ENCODE assay signal across 14 cellular contexts in the genomic region with DNA sequence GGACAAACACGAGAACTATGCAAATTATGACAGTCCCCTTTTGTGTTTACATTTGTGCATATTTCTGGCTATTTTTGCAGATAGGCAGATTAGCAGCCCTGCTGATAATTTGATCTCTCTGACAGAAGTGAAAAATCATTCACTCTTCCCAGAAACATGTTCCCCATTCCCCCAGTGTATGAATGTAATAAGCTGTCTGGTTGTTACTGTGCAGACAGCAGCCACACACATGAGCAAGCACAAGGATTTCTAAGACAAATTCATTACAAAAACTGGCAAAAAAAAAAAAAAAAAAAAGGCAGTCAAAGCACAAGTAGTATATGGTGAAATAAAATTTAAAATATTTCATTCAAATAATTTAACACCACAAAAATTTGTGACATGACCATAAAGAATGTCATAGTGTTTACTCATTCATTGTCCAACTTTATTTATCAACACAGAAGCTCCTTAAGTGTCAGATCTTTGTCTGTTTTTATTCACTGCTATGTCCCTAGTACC.
"Had no signal": no experiment of that assay in that cellular context is flagged by ENCODE, and none has a peak within 500 bp of the region (broad histone marks: within the 10 kb centered on the region; RNA-seq: fewer than 3 reads in every experiment).

No MANE protein-coding gene starts in this region.

- H3K4me1 Mint-ChIP-seq: activated CD8-positive, alpha-beta memory T cell treated with anti-CD3 and anti-CD28 coated beads, Interleukin-2, amount 10 ng/mL, durations not matched to agents 7 days and 5 days; activated naive CD8-positive, alpha-beta T cell treated with anti-CD3 and anti-CD28 coated beads for 36 hours had no signal

- H3K27me3 ChIP-seq: esophagus squamous epithelium, pancreas, stomach had no signal

- H3K4me1 ChIP-seq: pancreas had no signal

- H3K27ac ChIP-seq: esophagus squamous epithelium, left ventricle myocardium inferior, pancreas, stomach had no signal

- H3K9me3 ChIP-seq: pancreas had no signal

- ATAC-seq: activated CD8-positive, alpha-beta memory T cell treated with anti-CD3 and anti-CD28 coated beads, Interleukin-2, amount 10 ng/mL, durations not matched to agents 7 days and 5 days; activated T-cell treated with anti-CD3 and anti-CD28 coated beads, Interleukin-2, amount 50 U/mL, for 4 hours; pancreas had no signal

- H3K36me3 ChIP-seq: esophagus squamous epithelium, left ventricle myocardium inferior, pancreas, stomach had no signal

- FAIRE-seq: pancreas, small intestine had no signal

- H3K4me3 ChIP-seq: esophagus squamous epithelium, left ventricle myocardium inferior, pancreas, stomach had no signal

- H3K4me3 Mint-ChIP-seq: activated CD8-positive, alpha-beta memory T cell treated with anti-CD3 and anti-CD28 coated beads, Interleukin-2, amount 10 ng/mL, durations not matched to agents 7 days and 5 days; activated naive CD8-positive, alpha-beta T cell treated with anti-CD3 and anti-CD28 coated beads for 36 hours; activated T-cell treated with anti-CD3 and anti-CD28 coated beads, Interleukin-2, amount 50 U/mL, for 4 hours had no signal

- H3K27ac Mint-ChIP-seq: activated CD8-positive, alpha-beta memory T cell treated with anti-CD3 and anti-CD28 coated beads, Interleukin-2, amount 10 ng/mL, durations not matched to agents 7 days and 5 days; activated naive CD8-positive, alpha-beta T cell treated with anti-CD3 and anti-CD28 coated beads for 36 hours had no signal

- H3K36me3 Mint-ChIP-seq: activated CD8-positive, alpha-beta memory T cell treated with anti-CD3 and anti-CD28 coated beads, Interleukin-2, amount 10 ng/mL, durations not matched to agents 7 days and 5 days; activated naive CD8-positive, alpha-beta T cell treated with anti-CD3 and anti-CD28 coated beads for 36 hours had no signal

- H3K27me3 Mint-ChIP-seq: activated CD8-positive, alpha-beta memory T cell treated with anti-CD3 and anti-CD28 coated beads, Interleukin-2, amount 10 ng/mL, durations not matched to agents 7 days and 5 days; activated naive CD8-positive, alpha-beta T cell treated with anti-CD3 and anti-CD28 coated beads for 36 hours had no signal

- DNase-seq: activated CD8-positive, alpha-beta memory T cell treated with anti-CD3 and anti-CD28 coated beads, Interleukin-2, amount 10 ng/mL, durations not matched to agents 7 days and 5 days; activated gamma-delta T cell treated with Interleukin-2 at 50 U/mL for 16 hours; activated naive CD8-positive, alpha-beta T cell treated with anti-CD3 and anti-CD28 coated beads for 36 hours; activated T-cell treated with anti-CD3 and anti-CD28 coated beads, Interleukin-2, amount 50 U/mL, for 4 hours; anterior cingulate cortex; esophagus squamous epithelium; foreskin fibroblast; head of caudate nucleus; left ventricle myocardium inferior; pancreas; retina; small intestine; stomach; T-helper 2 cell had no signal
